In genomic region chr17:18968945-18969887, GRCh38 we compare ENCODE assay signal across 12 cellular contexts. TPM values are rescaled to one million over a fixed set of nuclear protein-coding genes. Genes with fewer than 3 reads are reported as not detected.
A peak's percentile ranks its signal among the peaks of the same experiment; 100 is the strongest.
DNase-seq lines count a peak whose midpoint lies in the region; FAIRE-seq and TF ChIP-seq lines count a peak whose summit lies in the region.
"Had no signal": no experiment of that assay in that cellular context is flagged by ENCODE, and none has a peak within 500 bp of the region (broad histone marks: within the 10 kb centered on the region; RNA-seq: fewer than 3 reads in every experiment).

No MANE protein-coding gene starts in this region.

- H3K27me3 ChIP-seq in MG63 (no peaks in the 10 kb centered on the region), osteoblast (ENCODE audit: insufficient read depth, low read length) (no peaks in the 10 kb centered on the region)
- H3K27me3 ChIP-seq: body of pancreas had no signal

- H3K79me2 ChIP-seq in osteoblast (ENCODE audit: insufficient read depth, low read length): no peaks in the 10 kb centered on the region

- H3K36me3 ChIP-seq in MG63 (no peaks in the 10 kb centered on the region), osteoblast (ENCODE audit: insufficient read depth, low read length) (peaks cover 17% of the 10 kb centered on the region)

- FAIRE-seq in urothelium cell line (lab: Jason Lieb, UNC): no peak

- TF ChIP-seq CTCF in epithelial cell of esophagus (IDR thresholded peaks at IDR 0.05; ENCODE audit: insufficient read depth, low read depth, low read length, missing control alignments) (no peak), osteoblast (IDR thresholded peaks at IDR 0.05; ENCODE audit: extremely low read depth, low read depth, low read length) (no peak)

- H3K27ac ChIP-seq in osteoblast (ENCODE audit: low read depth, low read length): no peak overlapping the region

- in situ Hi-C loops in G401 (cut with HindIII; ENCODE audit: low sequenced_read_pairs): no loop called here

- no peak overlapping the region for H2AFZ ChIP-seq in osteoblast (ENCODE audit: low read length)

- DNase-seq in ELR (ENCODE audit: low read depth): peak; percentile 44
- DNase-seq in MG63: peak; percentile 84
- DNase-seq in epithelial cell of esophagus (ENCODE audit: low read depth): peak; percentile 85
- peak; percentile 97 for DNase-seq in osteoblast (ENCODE audit: insufficient read length, low spot score, missing footprints)
- no peak for DNase-seq in putamen (ENCODE audit: low spot score)
- no peak for DNase-seq in NCI-H1694 treated with DMSO at 0.1 percent for 48 hours (lab: John Stamatoyannopoulos, UW)
- no peak for DNase-seq in G401 (ENCODE audit: low spot score)
- no peak for DNase-seq in urothelium cell line (ENCODE audit: low spot score)
- DNase-seq: body of pancreas; DMS79; NCI-H446; stimulated activated CD4-positive, alpha-beta T cell treated with anti-CD3 and anti-CD28 coated beads, Interleukin-12 subunit alpha, Interleukin-12 subunit beta, amount 100 ng/mL, for 4 hours had no signal

- H3K4me1 ChIP-seq in osteoblast (ENCODE audit: insufficient read depth, low read length): peaks cover 6% of the 10 kb centered on the region

- peaks cover 3% of the 10 kb centered on the region for H4K20me1 ChIP-seq in osteoblast (ENCODE audit: insufficient read depth, low read length)

- H3K9me3 ChIP-seq in MG63 (no peaks in the 10 kb centered on the region), osteoblast (ENCODE audit: low read depth, low read length) (no peaks in the 10 kb centered on the region)
- H3K9me3 ChIP-seq: body of pancreas had no signal

- H3K4me3 ChIP-seq in MG63: no peak overlapping the region
- no peak overlapping the region for H3K4me3 ChIP-seq in epithelial cell of esophagus (ENCODE audit: low read length)
- no peak overlapping the region for H3K4me3 ChIP-seq in osteoblast (ENCODE audit: insufficient read depth, low read length)
- H3K4me3 ChIP-seq: body of pancreas had no signal

- no peak overlapping the region for H3K4me2 ChIP-seq in osteoblast (ENCODE audit: insufficient read depth, low read length)

RNA-seq across cellular contexts. Expression of gene SLC5A10, which starts 17.3 kb away (rescaled TPM):
- not detected in 2 replicates for total RNA-seq in MG63 (2014; rRNA removed; shearing (Covaris generic); ENCODE audit: low replicate concordance)
- not detected in 2 replicates for total RNA-seq in osteoblast
- not detected in 2 replicates for total RNA-seq in G401 (2014; rRNA removed; shearing (Covaris generic))
- total RNA-seq: body of pancreas had no signal

RNA-seq across cellular contexts. Expression of gene FAM83G, which starts 35.3 kb away (rescaled TPM):
- 4.7 and 4.9 TPM in 2 replicates for total RNA-seq in MG63 (2014; rRNA removed; shearing (Covaris generic); ENCODE audit: low replicate concordance)
- total RNA-seq in osteoblast: 9.1 and 11.6 TPM in 2 replicates
- 10.2 and 16.7 TPM in 2 replicates for total RNA-seq in G401 (2014; rRNA removed; shearing (Covaris generic))

Comparison
In these comparisons a context has a peak if more than half of its experiments do, and no peak if none do; other contexts are left out.
1. DNase-seq: peak in ELR (single experiment), MG63 (single experiment), epithelial cell of esophagus (single experiment) and osteoblast (single experiment); none in putamen (single experiment), NCI-H1694 treated with DMSO at 0.1 percent for 48 hours (single experiment), G401 (single experiment) and urothelium cell line (single experiment).